In genomic region chr5:162052671-162053070, GRCh38 we compare ENCODE assay signal across 20 cellular contexts.
DNase-seq lines count a peak whose midpoint lies in the region; ATAC-seq and TF ChIP-seq lines count a peak whose summit lies in the region.
"Had no signal": no experiment of that assay in that cellular context is flagged by ENCODE, and none has a peak within 500 bp of the region (broad histone marks: within the 10 kb centered on the region; RNA-seq: fewer than 3 reads in every experiment).

No MANE protein-coding gene starts in this region.

- no peak for TF ChIP-seq POLR2A in NB4 (IDR thresholded peaks at IDR 0.05; ENCODE audit: extremely low read depth, insufficient read length)

- no peaks in the 10 kb centered on the region for H3K36me3 ChIP-seq in HAP-1 (replicated peaks)
- H3K36me3 ChIP-seq: SJCRH30 had no signal

- ATAC-seq in GM18868 (IDR thresholded peaks at IDR 0.05; ENCODE audit: unreplicated experiment): no peak
- ATAC-seq: T-helper 17 cell had no signal

- peaks cover 4% of the 10 kb centered on the region; the same call in 1 of the 2 replicates for H3K4me1 ChIP-seq in HAP-1
- H3K4me1 ChIP-seq: SJCRH30 had no signal

- in situ Hi-C loops in HAP-1 (cut with MboI; ENCODE audit: low sequenced_read_pairs): no loop called here

- no peaks in the 10 kb centered on the region for H3K9me3 ChIP-seq in HAP-1
- H3K9me3 ChIP-seq: SJCRH30 had no signal

- peak; percentile 7 to 55 for DNase-seq in HAP-1 (ENCODE audit: low spot score in 2 of 2)
- peak; percentile 3 for DNase-seq in NB4 (ENCODE audit: low read depth)
- DNase-seq in SKM-1 treated with dmso at 0.1 percent for 144 hours (lab: John Stamatoyannopoulos, UW; ENCODE audit: unreplicated experiment): peak; percentile 44
- DNase-seq in stimulated activated CD4-positive, alpha-beta T cell treated with anti-CD3 and anti-CD28 coated beads, Interleukin-2, amount 100 ng/mL, for 24 hours: no peak
- DNase-seq in NCI-H446 treated with DMSO at 0.1 percent for 48 hours (lab: John Stamatoyannopoulos, UW): no peak
- no peak for DNase-seq in NCI-H1930 (lab: John Stamatoyannopoulos, UW)
- DNase-seq: CD4-positive, CD25-positive, alpha-beta regulatory T cell; COR-L47; DMS 273 treated with DMSO at 0.1 percent for 48 hours; DMS79 treated with DMSO at 0.1 percent for 48 hours; GM23248; Kasumi-1; NCI-H1105 treated with DMSO at 0.1 percent for 48 hours; NCI-H2081; NCI-H446; NCI-H526 treated with DMSO at 0.1 percent for 48 hours; SJCRH30; SW 1271; T-helper 17 cell had no signal

- H3K27me3 ChIP-seq in HAP-1 (ENCODE audit: low read depth): no peaks in the 10 kb centered on the region
- H3K27me3 ChIP-seq: SJCRH30 had no signal

- no peak for TF ChIP-seq CTCF in NB4 (IDR thresholded peaks at IDR 0.05; ENCODE audit: low read depth, low read length)

- H3K4me3 ChIP-seq in HAP-1 (no peak overlapping the region), NB4 (ENCODE audit: low read depth, low read length) (no peak overlapping the region)
- H3K4me3 ChIP-seq: GM23248, SJCRH30 had no signal

Comparison
In these comparisons a context has a peak if more than half of its experiments do, and no peak if none do; other contexts are left out.
1. DNase-seq: peak in HAP-1 (2 of 2), NB4 (single experiment) and SKM-1 treated with dmso at 0.1 percent for 144 hours (single experiment); none in stimulated activated CD4-positive, alpha-beta T cell treated with anti-CD3 and anti-CD28 coated beads, Interleukin-2, amount 100 ng/mL, for 24 hours (0 of 2), NCI-H446 treated with DMSO at 0.1 percent for 48 hours (single experiment) and NCI-H1930 (0 of 2).